ENCODE assay signal across 16 cellular contexts in the genomic region with DNA sequence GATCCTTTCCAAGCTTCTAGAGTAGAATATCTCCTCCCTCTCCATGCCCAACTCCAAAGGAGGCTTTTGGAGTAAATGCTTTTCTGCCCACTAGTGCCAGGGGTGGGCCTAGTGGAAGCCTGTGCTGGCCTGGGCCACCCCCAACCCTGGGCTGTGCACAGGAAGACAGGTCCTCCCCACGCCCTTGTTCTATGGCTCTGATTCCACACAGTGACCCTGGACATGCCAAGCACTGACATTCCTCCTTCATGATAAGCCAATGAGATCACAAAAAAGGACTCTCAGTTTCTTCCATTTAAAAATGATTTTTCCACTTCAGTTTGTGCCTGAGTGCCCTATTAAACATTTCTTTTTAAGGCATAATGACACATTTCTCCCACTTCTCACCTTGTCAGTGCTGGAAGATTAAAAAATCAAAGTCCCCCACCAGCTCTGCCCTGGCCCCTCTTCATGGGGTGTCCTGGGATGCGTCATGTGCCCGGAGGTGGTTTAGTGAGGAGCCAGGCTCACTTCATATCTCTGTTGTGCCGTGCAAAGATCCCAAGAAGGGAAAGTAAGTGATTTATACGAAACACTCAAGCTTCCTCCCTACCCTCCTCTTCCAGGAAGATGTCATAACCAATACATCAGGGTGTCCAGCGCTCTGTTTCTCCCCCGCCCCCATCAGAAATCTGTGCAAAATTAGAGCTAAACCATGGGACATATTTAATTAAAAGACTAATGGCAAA.
DNase-seq lines count a peak whose midpoint lies in the region; ATAC-seq, FAIRE-seq and TF ChIP-seq lines count a peak whose summit lies in the region.
"Had no signal": no experiment of that assay in that cellular context is flagged by ENCODE, and none has a peak within 500 bp of the region (broad histone marks: within the 10 kb centered on the region; RNA-seq: fewer than 3 reads in every experiment).

No MANE protein-coding gene starts in this region.

- FAIRE-seq in endothelial cell of umbilical vein (lab: Jason Lieb, UNC) = no peak
- FAIRE-seq: D721Med had no signal

- DNase-seq in AG08395 (ENCODE audit: low spot score) (peak; percentile 52), NCI-H460 (ENCODE audit: extremely low read depth, low read depth) (peak; percentile 11), endothelial cell of umbilical vein (ENCODE audit: low read depth, low spot score) (no peak), cerebellar cortex (ENCODE audit: low spot score) (no peak), T-cell (no peak)
- DNase-seq in activated effector memory CD4-positive, alpha-beta T cell treated with anti-CD3 and anti-CD28 coated beads, Interleukin-2, amount 50 U/mL, for 16 hours = no peak
- DNase-seq: activated CD4-positive, alpha-beta T cell treated with anti-CD3 and anti-CD28 coated beads for 4 hours; activated T-cell treated with anti-CD3 and anti-CD28 coated beads, Interleukin-2, amount 50 U/mL, for 72 hours; NCI-H1105; NCI-H446; stimulated activated CD4-positive, alpha-beta T cell treated with anti-CD3 and anti-CD28 coated beads, Interleukin-15, amount 100 ng/mL, for 24 hours had no signal

- H3K4me1 Mint-ChIP-seq in nephron (peaks cover 55% of the 10 kb centered on the region), T-cell (peaks cover 0 to 21% (median 2%) of the 10 kb centered on the region in 3 donors)
- peaks cover 8% of the 10 kb centered on the region for H3K4me1 Mint-ChIP-seq in activated T-helper 17 cell treated with anti-CD3 and anti-CD28 coated beads, Interleukin-2, amount 50 U/mL, for 72 hours

- H2AFZ ChIP-seq in endothelial cell of umbilical vein (ENCODE audit: low read depth, low read length) = peak overlapping the region; percentile 89
- H2AFZ ChIP-seq: parathyroid adenoma had no signal

- TF ChIP-seq CTCF in endothelial cell of umbilical vein (IDR thresholded peaks at IDR 0.05; ENCODE audit: extremely low read depth in 1 of 2, insufficient read depth in 1 of 2, low read depth in 1 of 2, low read length in 2 of 2) (no peak), nephron (IDR thresholded peaks at IDR 0.05; ENCODE audit: unreplicated experiment in 3 of 3) (no peak)

- H3K36me3 ChIP-seq in endothelial cell of umbilical vein (ENCODE audit: control insufficient read depth in 2 of 2, extremely low read depth in 1 of 2, insufficient read depth in 2 of 2, low read length in 2 of 2) = no peaks in the 10 kb centered on the region

- H3K9me1 ChIP-seq in endothelial cell of umbilical vein (replicated peaks; ENCODE audit: control insufficient read depth, extremely low read depth, insufficient read depth, low read length) = peaks cover 3% of the 10 kb centered on the region

- H3K27me3 Mint-ChIP-seq in nephron (ENCODE audit: low read depth) (no peaks in the 10 kb centered on the region), T-cell (no peaks in the 10 kb centered on the region)
- no peaks in the 10 kb centered on the region for H3K27me3 Mint-ChIP-seq in activated T-helper 17 cell treated with anti-CD3 and anti-CD28 coated beads, Interleukin-2, amount 50 U/mL, for 72 hours

- peak overlapping the region in 2 of 3 experiments; percentile 1 to 32 for H3K4me3 Mint-ChIP-seq in nephron
- H3K4me3 Mint-ChIP-seq in activated T-helper 17 cell treated with anti-CD3 and anti-CD28 coated beads, Interleukin-2, amount 50 U/mL, for 72 hours = no peak overlapping the region
- H3K4me3 Mint-ChIP-seq in T-cell = no peak overlapping the region
- H3K4me3 Mint-ChIP-seq: activated T-cell treated with anti-CD3 and anti-CD28 coated beads, Interleukin-2, amount 50 U/mL, for 72 hours had no signal

- H3K27ac ChIP-seq in endothelial cell of umbilical vein (ENCODE audit: insufficient read depth, low read depth, low read length) = no peak overlapping the region
- H3K27ac ChIP-seq: parathyroid adenoma had no signal

- H3K9me3 Mint-ChIP-seq in nephron (peaks cover 19% of the 10 kb centered on the region), T-cell (peaks cover 10 to 47% (median 13%) of the 10 kb centered on the region in 3 donors)
- H3K9me3 Mint-ChIP-seq in activated T-helper 17 cell treated with anti-CD3 and anti-CD28 coated beads, Interleukin-2, amount 50 U/mL, for 72 hours = peaks cover 22% of the 10 kb centered on the region

- no peak overlapping the region for H3K4me3 ChIP-seq in endothelial cell of umbilical vein (replicated peaks in 1 of 3; ENCODE audit: insufficient read depth in 1 of 3, low read depth in 1 of 3, low read length in 3 of 3)

- POLR2A ChIA-PET in endothelial cell of umbilical vein (lab: Charles Lee) = no interaction called here
- POLR2A ChIA-PET in T-cell (lab: Charles Lee) = interaction anchor here in 1 of 2 donors (0.6 kb wide), 1 partner anchor 23 kb away, joined by 3 read pairs; no protein-coding TSS in a partner anchor

- H3K79me2 ChIP-seq in endothelial cell of umbilical vein (ENCODE audit: control insufficient read depth, insufficient read depth, low read length) = no peaks in the 10 kb centered on the region
- H3K79me2 ChIP-seq: parathyroid adenoma had no signal

- H4K20me1 ChIP-seq in endothelial cell of umbilical vein (replicated peaks; ENCODE audit: control insufficient read depth, extremely low read depth, insufficient read depth, low read length) = no peaks in the 10 kb centered on the region

- peak overlapping the region; percentile 28 to 72 (median 56) for H3K27ac Mint-ChIP-seq in nephron
- no peak overlapping the region for H3K27ac Mint-ChIP-seq in activated T-helper 17 cell treated with anti-CD3 and anti-CD28 coated beads, Interleukin-2, amount 50 U/mL, for 72 hours
- H3K27ac Mint-ChIP-seq in T-cell = no peak overlapping the region
- H3K27ac Mint-ChIP-seq: activated T-cell treated with anti-CD3 and anti-CD28 coated beads, Interleukin-2, amount 50 U/mL, for 72 hours had no signal

- no peak overlapping the region for H3K4me2 ChIP-seq in endothelial cell of umbilical vein (ENCODE audit: insufficient read depth, low read length)

- CTCF ChIA-PET in endothelial cell of umbilical vein (lab: Charles Lee) = interaction anchor here (0.8 to 1.7 kb wide), 4 partner anchors 13 to 309 kb away, joined by 3 to 8 read pairs (median 4); no protein-coding TSS in a partner anchor
- CTCF ChIA-PET in T-cell (lab: Charles Lee) = interaction anchor here in 1 of 2 donors (0.6 kb wide), 1 partner anchor 748 kb away, joined by 3 read pairs; no protein-coding TSS in a partner anchor

- H3K27me3 ChIP-seq in endothelial cell of umbilical vein (ENCODE audit: control insufficient read depth in 2 of 2, insufficient read depth in 2 of 2, low read length in 2 of 2) = no peaks in the 10 kb centered on the region

- no peaks in the 10 kb centered on the region for H3K4me1 ChIP-seq in endothelial cell of umbilical vein (ENCODE audit: control insufficient read depth, extremely low read depth, insufficient read depth, low read length)
- H3K4me1 ChIP-seq: parathyroid adenoma had no signal

- intact Hi-C loops in endothelial cell of umbilical vein (cut with micrococcal nuclease) = no loop called here

- no peak for TF ChIP-seq POLR2A in endothelial cell of umbilical vein (IDR thresholded peaks at IDR 0.05; ENCODE audit: low read depth, low read length)

- BruUV-seq in endothelial cell of umbilical vein (replicated peaks; lab: Mats Ljungman, UMichigan) = no TSS peak

- no peak overlapping the region for H3K9ac ChIP-seq in endothelial cell of umbilical vein (replicated peaks; ENCODE audit: extremely low read depth, insufficient read depth, low read length)
- H3K9ac ChIP-seq: parathyroid adenoma had no signal

- dilution Hi-C loops in endothelial cell of umbilical vein (cut with MboI; ENCODE audit: extremely low pct_ligation_motif_present, low sequenced_read_pairs) = no loop called here

- H3K36me3 Mint-ChIP-seq in nephron (ENCODE audit: low read depth) = peaks cover 36% of the 10 kb centered on the region
- peaks cover 24% of the 10 kb centered on the region for H3K36me3 Mint-ChIP-seq in activated T-helper 17 cell treated with anti-CD3 and anti-CD28 coated beads, Interleukin-2, amount 50 U/mL, for 72 hours (ENCODE audit: low read depth)
- peaks cover 69% of the 10 kb centered on the region for H3K36me3 Mint-ChIP-seq in T-cell

- ATAC-seq in activated T-helper 17 cell treated with anti-CD3 and anti-CD28 coated beads, Interleukin-2, amount 50 U/mL, for 72 hours (replicated peaks) = no peak
- ATAC-seq in T-cell (replicated peaks in 1 of 4) = no peak
- ATAC-seq: activated T-cell treated with anti-CD3 and anti-CD28 coated beads, Interleukin-2, amount 50 U/mL, for 72 hours; HCT116 had no signal

- peaks cover 2% of the 10 kb centered on the region for H3K9me3 ChIP-seq in endothelial cell of umbilical vein (replicated peaks; ENCODE audit: control insufficient read depth, insufficient read depth, low read length)

TF ChIP-seq in endothelial cell of umbilical vein, 7 proteins besides CTCF, POLR2A, EP300 and RAD21:
- TF ChIP-seq JUN (IDR thresholded peaks at IDR 0.05; ENCODE audit: borderline replicate concordance, insufficient read depth, insufficient read length, low read depth) = no peak
- TF ChIP-seq GATA2 (IDR thresholded peaks at IDR 0.05; ENCODE audit: insufficient read depth, insufficient read length, low read depth, low read length) = no peak

Comparison
In these comparisons a context has a peak if more than half of its experiments do, and no peak if none do; other contexts are left out.
1. DNase-seq: peak in AG08395 (single experiment) and NCI-H460 (single experiment); none in endothelial cell of umbilical vein (single experiment), cerebellar cortex (single experiment), activated effector memory CD4-positive, alpha-beta T cell treated with anti-CD3 and anti-CD28 coated beads, Interleukin-2, amount 50 U/mL, for 16 hours (single experiment) and T-cell (0 of 34).
2. H3K27ac Mint-ChIP-seq: peak in nephron (3 of 3); none in activated T-helper 17 cell treated with anti-CD3 and anti-CD28 coated beads, Interleukin-2, amount 50 U/mL, for 72 hours (single experiment) and T-cell (0 of 2).
3. H3K4me3 Mint-ChIP-seq: peak in nephron (2 of 3); none in activated T-helper 17 cell treated with anti-CD3 and anti-CD28 coated beads, Interleukin-2, amount 50 U/mL, for 72 hours (single experiment) and T-cell (0 of 3).